ENCODE assay signal across 1 cellular context in genomic region chr16:70746708-70747424, GRCh38.
TF ChIP-seq lines count a peak whose summit lies in the region.

No MANE protein-coding gene starts in this region.

TF ChIP-seq in HepG2, 621 proteins besides CTCF, POLR2A, EP300 and RAD21 (continued from another document and continues in another):
- TF ChIP-seq ATF6 (CRISPR knock-in tag; conservative IDR thresholded peaks at IDR 0.05) (0 out of 2 replicates have a peak, but pooled peaks have one; percentile 72), NBN (conservative IDR thresholded peaks at IDR 0.05) (no peak), ZFP82 (CRISPR knock-in tag; IDR thresholded peaks at IDR 0.05; ENCODE audit: borderline replicate concordance) (peak; percentile 11; the same call in 1 of the 2 replicates), DNMT3B (CRISPR knock-in tag; conservative IDR thresholded peaks at IDR 0.05) (0 out of 2 replicates have a peak, but pooled peaks have one; percentile 74), ZNF501 (CRISPR knock-in tag; IDR thresholded peaks at IDR 0.05) (peak; percentile 83), ZNF800 (CRISPR knock-in tag; IDR thresholded peaks at IDR 0.05) (peak; percentile 83; the same call in 1 of the 2 replicates), ATF7-NPFF (CRISPR knock-in tag; IDR thresholded peaks at IDR 0.05; ENCODE audit: low read depth) (peak; percentile 84; the same call in 1 of the 2 replicates), SIX1 (CRISPR knock-in tag; IDR thresholded peaks at IDR 0.05; ENCODE audit: borderline replicate concordance) (peak; percentile 48; the same call in 1 of the 2 replicates), ZNF724P (CRISPR knock-in tag; IDR thresholded peaks at IDR 0.05; ENCODE audit: borderline replicate concordance) (peak; percentile 65; the same call in 1 of the 2 replicates), PHB2 (IDR thresholded peaks at IDR 0.05; ENCODE audit: partially characterized antibody) (no peak), MXD1 (CRISPR knock-in tag; IDR thresholded peaks at IDR 0.05) (peak; percentile 43; the same call in 1 of the 2 replicates), MBD4 (IDR thresholded peaks at IDR 0.05; ENCODE audit: borderline replicate concordance, low read length) (no peak), MTF2 (CRISPR knock-in tag; IDR thresholded peaks at IDR 0.05; ENCODE audit: borderline replicate concordance) (no peak), SOX6 (IDR thresholded peaks at IDR 0.05) (no peak), SOX6 (CRISPR knock-in tag; IDR thresholded peaks at IDR 0.05) (peak; percentile 85), TCF12 (IDR thresholded peaks at IDR 0.05) (no peak), TCF12 (CRISPR knock-in tag; IDR thresholded peaks at IDR 0.05) (peak; percentile 71; the same call in 1 of the 2 replicates), CCAR2 (optimal IDR thresholded peaks at IDR 0.05; ENCODE audit: low read depth, low read length) (peak; percentile 87), TAF1 (CRISPR knock-in tag; IDR thresholded peaks at IDR 0.05) (peak; percentile 75; the same call in 1 of the 2 replicates), ZNF143 (CRISPR knock-in tag; IDR thresholded peaks at IDR 0.05) (0 out of 2 replicates have a peak, but pooled peaks have one; percentile 44), PRPF4 (IDR thresholded peaks at IDR 0.05; ENCODE audit: low read depth, low read length, poor library complexity, severe bottlenecking) (no peak), HNRNPUL1 (IDR thresholded peaks at IDR 0.05; ENCODE audit: low read depth, low read length) (no peak), RFX5 (IDR thresholded peaks at IDR 0.05; ENCODE audit: low read depth, low read length) (peak; percentile 92), ZFY (CRISPR knock-in tag; IDR thresholded peaks at IDR 0.05) (peak; percentile 64), HOXA3 (CRISPR knock-in tag; IDR thresholded peaks at IDR 0.05) (peak; percentile 43), ZSCAN12 (CRISPR knock-in tag; IDR thresholded peaks at IDR 0.05) (0 out of 2 replicates have a peak, but pooled peaks have one; percentile 40), HBP1 (CRISPR knock-in tag; IDR thresholded peaks at IDR 0.05; ENCODE audit: low read depth) (peak; percentile 94), ATM (IDR thresholded peaks at IDR 0.05; ENCODE audit: borderline replicate concordance) (no peak), EHMT2 (IDR thresholded peaks at IDR 0.05; ENCODE audit: borderline replicate concordance, low read depth, low read length) (no peak; the same call in 1 of the 2 replicates), BCL3 (CRISPR knock-in tag; IDR thresholded peaks at IDR 0.05) (no peak), HNRNPLL (IDR thresholded peaks at IDR 0.05; ENCODE audit: low read depth, low read length, poor library complexity, severe bottlenecking) (no peak), POLR2AphosphoS5 (IDR thresholded peaks at IDR 0.05; ENCODE audit: low read depth, low read length) (peak; percentile 66; the same call in 1 of the 2 replicates), RBFOX2 (IDR thresholded peaks at IDR 0.05; ENCODE audit: low read depth, low read length) (peak; percentile 50), SUZ12 (IDR thresholded peaks at IDR 0.05; ENCODE audit: low read depth, low read length) (no peak), MIER2 (CRISPR knock-in tag; IDR thresholded peaks at IDR 0.05) (no peak)
- TF ChIP-seq, protein P1, sequence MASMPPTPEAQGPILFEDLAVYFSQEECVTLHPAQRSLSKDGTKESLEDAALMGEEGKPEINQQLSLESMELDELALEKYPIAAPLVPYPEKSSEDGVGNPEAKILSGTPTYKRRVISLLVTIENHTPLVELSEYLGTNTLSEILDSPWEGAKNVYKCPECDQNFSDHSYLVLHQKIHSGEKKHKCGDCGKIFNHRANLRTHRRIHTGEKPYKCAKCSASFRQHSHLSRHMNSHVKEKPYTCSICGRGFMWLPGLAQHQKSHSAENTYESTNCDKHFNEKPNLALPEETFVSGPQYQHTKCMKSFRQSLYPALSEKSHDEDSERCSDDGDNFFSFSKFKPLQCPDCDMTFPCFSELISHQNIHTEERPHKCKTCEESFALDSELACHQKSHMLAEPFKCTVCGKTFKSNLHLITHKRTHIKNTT (CRISPR knock-in tag; IDR thresholded peaks at IDR 0.05) = no peak
- TF ChIP-seq, protein P2, sequence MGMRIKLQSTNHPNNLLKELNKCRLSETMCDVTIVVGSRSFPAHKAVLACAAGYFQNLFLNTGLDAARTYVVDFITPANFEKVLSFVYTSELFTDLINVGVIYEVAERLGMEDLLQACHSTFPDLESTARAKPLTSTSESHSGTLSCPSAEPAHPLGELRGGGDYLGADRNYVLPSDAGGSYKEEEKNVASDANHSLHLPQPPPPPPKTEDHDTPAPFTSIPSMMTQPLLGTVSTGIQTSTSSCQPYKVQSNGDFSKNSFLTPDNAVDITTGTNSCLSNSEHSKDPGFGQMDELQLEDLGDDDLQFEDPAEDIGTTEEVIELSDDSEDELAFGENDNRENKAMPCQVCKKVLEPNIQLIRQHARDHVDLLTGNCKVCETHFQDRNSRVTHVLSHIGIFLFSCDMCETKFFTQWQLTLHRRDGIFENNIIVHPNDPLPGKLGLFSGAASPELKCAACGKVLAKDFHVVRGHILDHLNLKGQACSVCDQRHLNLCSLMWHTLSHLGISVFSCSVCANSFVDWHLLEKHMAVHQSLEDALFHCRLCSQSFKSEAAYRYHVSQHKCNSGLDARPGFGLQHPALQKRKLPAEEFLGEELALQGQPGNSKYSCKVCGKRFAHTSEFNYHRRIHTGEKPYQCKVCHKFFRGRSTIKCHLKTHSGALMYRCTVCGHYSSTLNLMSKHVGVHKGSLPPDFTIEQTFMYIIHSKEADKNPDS (CRISPR knock-in tag; IDR thresholded peaks at IDR 0.05) = no peak; the same call in 1 of the 2 replicates
- TF ChIP-seq, protein P3, sequence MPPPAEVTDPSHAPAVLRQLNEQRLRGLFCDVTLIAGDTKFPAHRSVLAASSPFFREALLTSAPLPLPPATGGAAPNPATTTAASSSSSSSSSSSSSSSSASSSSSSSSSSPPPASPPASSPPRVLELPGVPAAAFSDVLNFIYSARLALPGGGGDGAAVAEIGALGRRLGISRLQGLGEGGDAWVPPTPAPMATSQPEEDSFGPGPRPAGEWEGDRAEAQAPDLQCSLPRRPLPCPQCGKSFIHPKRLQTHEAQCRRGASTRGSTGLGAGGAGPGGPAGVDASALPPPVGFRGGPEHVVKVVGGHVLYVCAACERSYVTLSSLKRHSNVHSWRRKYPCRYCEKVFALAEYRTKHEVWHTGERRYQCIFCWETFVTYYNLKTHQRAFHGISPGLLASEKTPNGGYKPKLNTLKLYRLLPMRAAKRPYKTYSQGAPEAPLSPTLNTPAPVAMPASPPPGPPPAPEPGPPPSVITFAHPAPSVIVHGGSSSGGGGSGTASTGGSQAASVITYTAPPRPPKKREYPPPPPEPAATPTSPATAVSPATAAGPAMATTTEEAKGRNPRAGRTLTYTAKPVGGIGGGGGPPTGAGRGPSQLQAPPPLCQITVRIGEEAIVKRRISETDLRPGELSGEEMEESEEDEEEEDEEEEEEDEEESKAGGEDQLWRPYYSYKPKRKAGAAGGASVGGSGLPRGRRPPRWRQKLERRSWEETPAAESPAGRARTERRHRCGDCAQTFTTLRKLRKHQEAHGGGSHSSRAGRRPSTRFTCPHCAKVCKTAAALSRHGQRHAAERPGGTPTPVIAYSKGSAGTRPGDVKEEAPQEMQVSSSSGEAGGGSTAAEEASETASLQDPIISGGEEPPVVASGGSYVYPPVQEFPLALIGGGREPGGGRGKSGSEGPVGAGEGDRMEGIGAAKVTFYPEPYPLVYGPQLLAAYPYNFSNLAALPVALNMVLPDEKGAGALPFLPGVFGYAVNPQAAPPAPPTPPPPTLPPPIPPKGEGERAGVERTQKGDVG (CRISPR knock-in tag; IDR thresholded peaks at IDR 0.05; ENCODE audit: borderline replicate concordance) = peak; percentile 75; the same call in 1 of the 2 replicates
- TF ChIP-seq, protein P4, sequence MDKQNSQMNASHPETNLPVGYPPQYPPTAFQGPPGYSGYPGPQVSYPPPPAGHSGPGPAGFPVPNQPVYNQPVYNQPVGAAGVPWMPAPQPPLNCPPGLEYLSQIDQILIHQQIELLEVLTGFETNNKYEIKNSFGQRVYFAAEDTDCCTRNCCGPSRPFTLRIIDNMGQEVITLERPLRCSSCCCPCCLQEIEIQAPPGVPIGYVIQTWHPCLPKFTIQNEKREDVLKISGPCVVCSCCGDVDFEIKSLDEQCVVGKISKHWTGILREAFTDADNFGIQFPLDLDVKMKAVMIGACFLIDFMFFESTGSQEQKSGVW (CRISPR knock-in tag; IDR thresholded peaks at IDR 0.05; ENCODE audit: borderline replicate concordance) = no peak
- TF ChIP-seq, protein P5, sequence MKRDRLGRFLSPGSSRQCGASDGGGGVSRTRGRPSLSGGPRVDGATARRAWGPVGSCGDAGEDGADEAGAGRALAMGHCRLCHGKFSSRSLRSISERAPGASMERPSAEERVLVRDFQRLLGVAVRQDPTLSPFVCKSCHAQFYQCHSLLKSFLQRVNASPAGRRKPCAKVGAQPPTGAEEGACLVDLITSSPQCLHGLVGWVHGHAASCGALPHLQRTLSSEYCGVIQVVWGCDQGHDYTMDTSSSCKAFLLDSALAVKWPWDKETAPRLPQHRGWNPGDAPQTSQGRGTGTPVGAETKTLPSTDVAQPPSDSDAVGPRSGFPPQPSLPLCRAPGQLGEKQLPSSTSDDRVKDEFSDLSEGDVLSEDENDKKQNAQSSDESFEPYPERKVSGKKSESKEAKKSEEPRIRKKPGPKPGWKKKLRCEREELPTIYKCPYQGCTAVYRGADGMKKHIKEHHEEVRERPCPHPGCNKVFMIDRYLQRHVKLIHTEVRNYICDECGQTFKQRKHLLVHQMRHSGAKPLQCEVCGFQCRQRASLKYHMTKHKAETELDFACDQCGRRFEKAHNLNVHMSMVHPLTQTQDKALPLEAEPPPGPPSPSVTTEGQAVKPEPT (CRISPR knock-in tag; IDR thresholded peaks at IDR 0.05; ENCODE audit: low read depth) = no peak; the same call in 1 of the 2 replicates
- TF ChIP-seq, protein P6, sequence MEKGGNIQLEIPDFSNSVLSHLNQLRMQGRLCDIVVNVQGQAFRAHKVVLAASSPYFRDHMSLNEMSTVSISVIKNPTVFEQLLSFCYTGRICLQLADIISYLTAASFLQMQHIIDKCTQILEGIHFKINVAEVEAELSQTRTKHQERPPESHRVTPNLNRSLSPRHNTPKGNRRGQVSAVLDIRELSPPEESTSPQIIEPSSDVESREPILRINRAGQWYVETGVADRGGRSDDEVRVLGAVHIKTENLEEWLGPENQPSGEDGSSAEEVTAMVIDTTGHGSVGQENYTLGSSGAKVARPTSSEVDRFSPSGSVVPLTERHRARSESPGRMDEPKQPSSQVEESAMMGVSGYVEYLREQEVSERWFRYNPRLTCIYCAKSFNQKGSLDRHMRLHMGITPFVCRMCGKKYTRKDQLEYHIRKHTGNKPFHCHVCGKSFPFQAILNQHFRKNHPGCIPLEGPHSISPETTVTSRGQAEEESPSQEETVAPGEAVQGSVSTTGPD (CRISPR knock-in tag; IDR thresholded peaks at IDR 0.05) = peak; percentile 76; the same call in 1 of the 2 replicates
